ENCODE assay signal across 8 cellular contexts in genomic region chr1:212557739-212558664, GRCh38. TPM values are rescaled to one million over a fixed set of nuclear protein-coding genes. Genes with fewer than 3 reads are reported as not detected.
DNase-seq lines count a peak whose midpoint lies in the region; ATAC-seq and TF ChIP-seq lines count a peak whose summit lies in the region.

No MANE protein-coding gene starts in this region.

- WGBS in thyroid gland, 2 donors, result 26 to 65% methylated on average over 11 to 22 of the region's 45 CpGs

- H4K20me1 ChIP-seq in OCI-LY7 (ENCODE audit: insufficient read depth, low read length), result no peaks in the 10 kb centered on the region

- BruUV-seq in OCI-LY7 (replicated peaks; lab: Mats Ljungman, UMichigan), result no TSS peak

- no peaks in the 10 kb centered on the region for H3K9me2 ChIP-seq in OCI-LY7 (ENCODE audit: insufficient read depth, low read length)

- H3K27me3 ChIP-seq in duodenal mucosa (ENCODE audit: control insufficient read depth in 1 of 2, insufficient read depth in 2 of 2, low read length in 2 of 2) (no peaks in the 10 kb centered on the region), lower lobe of right lung (ENCODE audit: low read depth) (no peaks in the 10 kb centered on the region), thyroid gland (no peaks in the 10 kb centered on the region)

- H3K4me3 ChIP-seq in OCI-LY7 (ENCODE audit: low read depth, low read length, poor library complexity, severe bottlenecking) (peak overlapping the region; percentile 71), duodenal mucosa (ENCODE audit: low read depth in 1 of 2, low read length in 2 of 2) (peak overlapping the region; percentile 63 to 77), lower lobe of right lung (peak overlapping the region; percentile 87), thyroid gland (replicated peaks in 1 of 3) (peak overlapping the region in 2 of 3 donors; percentile 36 to 69)

- no peaks in the 10 kb centered on the region for H3K79me2 ChIP-seq in OCI-LY7 (ENCODE audit: insufficient read depth, low read depth, low read length)

- peak overlapping the region; percentile 61 for H3K4me2 ChIP-seq in OCI-LY7 (ENCODE audit: low read length)

- peak overlapping the region; percentile 68 to 96 for H3K9ac ChIP-seq in duodenal mucosa (ENCODE audit: low read depth in 1 of 2, low read length in 2 of 2)

- TF ChIP-seq CTCF in OCI-LY7 (conservative IDR thresholded peaks at IDR 0.05; ENCODE audit: low read length) (no peak), lower lobe of right lung (IDR thresholded peaks at IDR 0.05) (no peak), thyroid gland (IDR thresholded peaks at IDR 0.05) (no peak)

- H3K27ac ChIP-seq in OCI-LY7 (ENCODE audit: low read depth, low read length, poor library complexity, severe bottlenecking) (no peak overlapping the region), duodenal mucosa (ENCODE audit: low read depth, low read length) (peak overlapping the region; percentile 89), lower lobe of right lung (peak overlapping the region; percentile 99), thyroid gland (peak overlapping the region; percentile 77 to 99 (median 93))

- H3K9me3 ChIP-seq in OCI-LY7 (ENCODE audit: low read length) (no peaks in the 10 kb centered on the region), duodenal mucosa (ENCODE audit: control insufficient read depth in 1 of 2, low read length in 2 of 2) (no peaks in the 10 kb centered on the region), lower lobe of right lung (no peaks in the 10 kb centered on the region), thyroid gland (no peaks in the 10 kb centered on the region)

- H3K36me3 ChIP-seq in OCI-LY7 (ENCODE audit: insufficient read depth, low read length), result no peaks in the 10 kb centered on the region; the same call in 1 of the 2 replicates
- H3K36me3 ChIP-seq in duodenal mucosa (ENCODE audit: control insufficient read depth in 1 of 2, insufficient read depth in 2 of 2, low read length in 2 of 2), result no peaks in the 10 kb centered on the region
- no peaks in the 10 kb centered on the region for H3K36me3 ChIP-seq in lower lobe of right lung
- H3K36me3 ChIP-seq in thyroid gland, result no peaks in the 10 kb centered on the region

- POLR2A ChIA-PET in OCI-LY7 (lab: Charles Lee), result interaction anchor here (0.6 to 0.9 kb wide), 6 partner anchors 8 to 143 kb away, joined by 3 to 4 read pairs (median 3); no protein-coding TSS in a partner anchor

- intact Hi-C loops in OCI-LY7 (cut with micrococcal nuclease; ENCODE audit: unreplicated experiment), result no loop called here
- intact Hi-C loops in lower lobe of right lung (cut with DNase I), result no loop called here
- intact Hi-C loops in thyroid gland (cut with DNase I), result loop anchor here (5.0 to 10.0 kb wide), 2 partner anchors 49 to 63 kb away; partner anchors contain the start of gene ATF3

- TF ChIP-seq POLR2A in thyroid gland (IDR thresholded peaks at IDR 0.05), result no peak

- H3K4me1 ChIP-seq in OCI-LY7 (ENCODE audit: insufficient read depth, low read length, poor library complexity, severe bottlenecking) (peaks cover 14% of the 10 kb centered on the region), duodenal mucosa (ENCODE audit: control insufficient read depth in 1 of 2, insufficient read depth in 2 of 2, low read length in 2 of 2) (peaks cover 0 to 8% of the 10 kb centered on the region in 2 donors), lower lobe of right lung (peaks cover 5% of the 10 kb centered on the region), thyroid gland (peaks cover 5 to 16% of the 10 kb centered on the region in 2 donors)

- peak overlapping the region; percentile 76 for H2AFZ ChIP-seq in OCI-LY7 (ENCODE audit: low read length)

- CTCF ChIA-PET in OCI-LY7 (lab: Charles Lee; ENCODE audit: unreplicated experiment), result interaction anchor here (0.6 kb wide), 1 partner anchor 536 kb away, joined by 4 read pairs; no protein-coding TSS in a partner anchor

- ATAC-seq in HG02642 (IDR thresholded peaks at IDR 0.05; ENCODE audit: poor library complexity, unreplicated experiment) (peak; percentile 39), lower lobe of right lung (peak; percentile 84 to 89)

- peak; percentile 48 for DNase-seq in NCI-H1092 (lab: John Stamatoyannopoulos, UW)
- no peak for DNase-seq in NCI-H1092 treated with DMSO at 0.1 percent for 48 hours (lab: John Stamatoyannopoulos, UW)
- DNase-seq in OCI-LY7 (ENCODE audit: low spot score), result no peak
- DNase-seq in lower lobe of right lung, result peak; percentile 83
- DNase-seq in thyroid gland, result peak; percentile 44 to 52
- no peak for DNase-seq in stimulated activated CD4-positive, alpha-beta T cell treated with anti-CD3 and anti-CD28 coated beads, Interleukin-1b, Interleukin-23, amount 100 ng/mL, for 48 hours

RNA-seq across cellular contexts. Expression of gene ATF3, which starts 50.6 kb away (rescaled TPM):
- total RNA-seq in OCI-LY7 (2014; rRNA removed; shearing (Covaris generic)), result 2.7 and 4.7 TPM in 2 replicates
- total RNA-seq in OCI-LY7 (2022), result 2.9 and 3.7 TPM in 2 replicates
- 25.8 TPM for total RNA-seq in lower lobe of right lung
- total RNA-seq in thyroid gland, result 10 to 100 TPM in 3 of 4 donors, 1 to 10 TPM in 1; 9.2 to 21.2 (median 14.7) TPM

Comparison
In these comparisons a context has a peak if more than half of its experiments do, and no peak if none do; other contexts are left out.
1. DNase-seq: peak in NCI-H1092 (single experiment), lower lobe of right lung (single experiment) and thyroid gland (2 of 2); none in NCI-H1092 treated with DMSO at 0.1 percent for 48 hours (single experiment), OCI-LY7 (single experiment) and stimulated activated CD4-positive, alpha-beta T cell treated with anti-CD3 and anti-CD28 coated beads, Interleukin-1b, Interleukin-23, amount 100 ng/mL, for 48 hours (single experiment).
2. Peak in every context shown above with its lines, with median percentiles within 50 percentile points of each other: H3K4me3 ChIP-seq.